25 cellular contexts compared by ENCODE assay signal in the genomic region with DNA sequence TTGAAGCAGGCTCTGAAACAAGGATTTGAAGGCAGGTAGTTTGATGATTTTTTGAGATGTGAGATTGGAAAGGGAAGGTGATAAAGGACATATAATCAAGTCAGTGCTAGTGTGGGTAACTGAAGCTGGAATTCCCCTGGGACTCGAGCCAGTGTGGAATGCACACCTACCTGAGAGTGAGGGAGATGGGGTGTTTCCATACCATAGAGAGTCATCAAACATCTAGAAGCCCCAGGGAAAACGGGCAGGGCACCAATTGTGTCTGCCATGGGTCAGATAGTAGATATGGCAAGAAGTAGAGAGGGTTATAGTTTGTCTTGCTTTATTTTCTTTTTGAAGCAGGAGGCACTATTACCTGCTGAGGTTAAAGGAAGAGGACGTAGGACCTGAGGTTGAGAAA.
DNase-seq lines count a peak whose midpoint lies in the region; ATAC-seq, FAIRE-seq and TF ChIP-seq lines count a peak whose summit lies in the region.
"Had no signal": no experiment of that assay in that cellular context is flagged by ENCODE, and none has a peak within 500 bp of the region (broad histone marks: within the 10 kb centered on the region; RNA-seq: fewer than 3 reads in every experiment).

No MANE protein-coding gene starts in this region.

- TF ChIP-seq POLR2A in breast epithelium (IDR thresholded peaks at IDR 0.05) = no peak

- intact Hi-C loops in MCF 10A (cut with micrococcal nuclease) (no loop called here), breast epithelium (cut with DNase I; ENCODE audit: low total_unique reads) (no loop called here)

- no peak overlapping the region for H3K27ac ChIP-seq in breast epithelium
- H3K27ac ChIP-seq: 22Rv1, BLaER1, C4-2B, GM23248 had no signal

- H3K4me3 ChIP-seq in breast epithelium (no peak overlapping the region), bronchial epithelial cell (ENCODE audit: low read depth, low read length) (no peak overlapping the region)
- H3K4me3 ChIP-seq: BLaER1, GM12878, GM23248 had no signal

- H3K36me3 Mint-ChIP-seq in MCF 10A (ENCODE audit: insufficient read depth, unreplicated experiment) = no peaks in the 10 kb centered on the region
- peaks cover 12% of the 10 kb centered on the region for H3K36me3 Mint-ChIP-seq in glutamatergic neuron (ENCODE audit: unreplicated experiment)
- H3K36me3 Mint-ChIP-seq: CD4-positive, CD25-positive, alpha-beta regulatory T cell; CD8-positive, alpha-beta T cell had no signal

- H3K27ac Mint-ChIP-seq in MCF 10A (ENCODE audit: low read depth, unreplicated experiment) = no peak overlapping the region
- H3K27ac Mint-ChIP-seq in glutamatergic neuron (ENCODE audit: unreplicated experiment) = no peak overlapping the region
- H3K27ac Mint-ChIP-seq: B cell; CD8-positive, alpha-beta T cell; H9 had no signal

- peak; percentile 18 for DNase-seq in MCF 10A (ENCODE audit: unreplicated experiment)
- no peak for DNase-seq in breast epithelium (ENCODE audit: low spot score in 2 of 2)
- DNase-seq in bronchial epithelial cell (ENCODE audit: low read depth) = peak; percentile 59
- no peak for DNase-seq in omental fat pad (ENCODE audit: low spot score)
- DNase-seq in COR-L47 (lab: John Stamatoyannopoulos, UW) = no peak
- no peak for DNase-seq in hippocampal formation (lab: John Stamatoyannopoulos, UW)
- DNase-seq in glutamatergic neuron = no peak
- DNase-seq: CD4-positive, CD25-positive, alpha-beta regulatory T cell; CD8-positive, alpha-beta T cell; DMS 273 treated with DMSO at 0.1 percent for 48 hours; DMS79; EL; GDM1; GM23248; H9 had no signal

- TF ChIP-seq CTCF in MCF 10A (IDR thresholded peaks at IDR 0.05; ENCODE audit: unreplicated experiment) (no peak), breast epithelium (IDR thresholded peaks at IDR 0.05) (no peak), bronchial epithelial cell (IDR thresholded peaks at IDR 0.05; ENCODE audit: insufficient read depth, low read length, severe bottlenecking) (no peak), omental fat pad (IDR thresholded peaks at IDR 0.05) (no peak), glutamatergic neuron (IDR thresholded peaks at IDR 0.05; ENCODE audit: partially characterized antibody, unreplicated experiment) (no peak)

- no TSS peak for BruUV-seq in MCF 10A (replicated peaks; lab: Mats Ljungman, UMichigan)

- H3K4me1 Mint-ChIP-seq in MCF 10A (ENCODE audit: insufficient read depth, unreplicated experiment) = no peaks in the 10 kb centered on the region
- H3K4me1 Mint-ChIP-seq in glutamatergic neuron (ENCODE audit: low read depth, unreplicated experiment) = peaks cover 14% of the 10 kb centered on the region
- H3K4me1 Mint-ChIP-seq: B cell; CD4-positive, CD25-positive, alpha-beta regulatory T cell; H9 had no signal

- H3K27me3 Mint-ChIP-seq in MCF 10A (ENCODE audit: insufficient read depth, unreplicated experiment) = peaks cover 38% of the 10 kb centered on the region
- H3K27me3 Mint-ChIP-seq in glutamatergic neuron (ENCODE audit: unreplicated experiment) = peaks cover 2% of the 10 kb centered on the region

- ATAC-seq in esophagus mucosa = peak; percentile 17
- ATAC-seq in omental fat pad (ENCODE audit: low FRiP score) = no peak
- ATAC-seq: CD8-positive, alpha-beta T cell; GM12878; HCT116 had no signal

- no peak overlapping the region for H3K4me3 Mint-ChIP-seq in MCF 10A (ENCODE audit: unreplicated experiment)
- no peak overlapping the region for H3K4me3 Mint-ChIP-seq in glutamatergic neuron (ENCODE audit: unreplicated experiment)
- H3K4me3 Mint-ChIP-seq: B cell; CD4-positive, CD25-positive, alpha-beta regulatory T cell; CD8-positive, alpha-beta T cell; H9 had no signal

- FAIRE-seq in bronchial epithelial cell (lab: Jason Lieb, UNC) = no peak
- FAIRE-seq: A204.1, D721Med, GM12878, GM19239 had no signal

- POLR2A ChIA-PET in MCF 10A (lab: Yijun Ruan, JAX) = no interaction called here

- H3K36me3 ChIP-seq in breast epithelium (no peaks in the 10 kb centered on the region), bronchial epithelial cell (ENCODE audit: control insufficient read depth, insufficient read depth, low read length) (no peaks in the 10 kb centered on the region)
- H3K36me3 ChIP-seq: BLaER1 had no signal

- H3K4me1 ChIP-seq in breast epithelium = no peaks in the 10 kb centered on the region
- H3K4me1 ChIP-seq: BLaER1 had no signal

- H3K9me3 Mint-ChIP-seq in MCF 10A (ENCODE audit: unreplicated experiment) (no peaks in the 10 kb centered on the region), glutamatergic neuron (ENCODE audit: unreplicated experiment) (peaks cover 2% of the 10 kb centered on the region)
- H3K9me3 Mint-ChIP-seq: CD8-positive, alpha-beta T cell; H9 had no signal

- H3K9me3 ChIP-seq in breast epithelium = no peaks in the 10 kb centered on the region
- H3K9me3 ChIP-seq: BLaER1 had no signal

- CTCF ChIA-PET in MCF 10A (lab: Yijun Ruan, JAX) = interaction anchor here (1.4 kb wide), 1 partner anchor 15 kb away, joined by 7 read pairs; no protein-coding TSS in a partner anchor

- no peaks in the 10 kb centered on the region for H3K27me3 ChIP-seq in breast epithelium
- H3K27me3 ChIP-seq in bronchial epithelial cell (ENCODE audit: control insufficient read depth, insufficient read depth, low read length) = no peaks in the 10 kb centered on the region
- H3K27me3 ChIP-seq: BLaER1 had no signal

Comparison
In these comparisons a context has a peak if more than half of its experiments do, and no peak if none do; other contexts are left out.
1. DNase-seq: peak in MCF 10A (single experiment) and bronchial epithelial cell (single experiment); none in breast epithelium (0 of 2), omental fat pad (single experiment), COR-L47 (single experiment), hippocampal formation (0 of 2) and glutamatergic neuron (single experiment).